ENCODE assay signal across 30 cellular contexts in the genomic region with DNA sequence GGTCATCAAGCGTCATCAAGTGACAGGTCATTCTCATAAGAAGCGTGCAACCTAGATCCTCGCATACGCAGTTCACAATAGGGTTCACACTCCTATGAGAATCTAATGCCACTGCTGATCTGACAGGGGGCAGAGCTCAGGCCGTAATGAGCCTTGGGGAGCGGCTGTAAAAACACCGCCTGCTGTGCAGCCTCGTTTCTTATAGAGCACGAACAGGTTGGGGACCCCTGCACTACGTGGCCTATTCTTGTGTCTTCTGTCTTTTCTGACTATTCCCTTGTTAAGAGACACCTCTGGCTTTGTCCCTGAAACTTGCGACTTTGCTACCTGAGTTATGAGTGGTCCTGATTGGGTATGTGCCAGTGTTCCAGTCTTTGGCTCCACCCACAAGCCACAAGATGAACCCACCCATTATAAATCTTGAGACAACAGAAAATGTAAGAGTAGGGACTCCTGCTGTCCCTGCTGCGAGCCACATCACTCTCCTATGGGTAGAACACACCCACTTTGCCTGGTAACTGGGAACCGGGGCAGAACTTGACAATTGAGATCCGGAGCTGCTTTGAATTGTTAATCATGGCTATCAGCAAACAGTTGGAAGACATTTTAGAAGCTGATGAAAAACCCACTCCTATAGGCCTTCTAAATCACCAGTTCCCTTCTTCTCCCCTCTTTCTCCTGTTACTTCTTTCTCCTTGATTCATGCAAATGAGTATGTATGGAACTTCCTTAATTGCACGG. TPM values are rescaled to one million over a fixed set of nuclear protein-coding genes. Genes with fewer than 3 reads are reported as not detected.
DNase-seq lines count a peak whose midpoint lies in the region; ATAC-seq and TF ChIP-seq lines count a peak whose summit lies in the region.
"Had no signal": no experiment of that assay in that cellular context is flagged by ENCODE, and none has a peak within 500 bp of the region (broad histone marks: within the 10 kb centered on the region; RNA-seq: fewer than 3 reads in every experiment).

No MANE protein-coding gene starts in this region.

- no peak for TF ChIP-seq CTCF in neural crest cell (conservative IDR thresholded peaks at IDR 0.05)
- TF ChIP-seq CTCF in CD8-positive, alpha-beta T cell (IDR thresholded peaks at IDR 0.05), result no peak

- no peak for ATAC-seq in GM21367 (IDR thresholded peaks at IDR 0.05; ENCODE audit: unreplicated experiment)
- ATAC-seq in CD8-positive, alpha-beta T cell, result no peak
- no peak for ATAC-seq in GM21381 (IDR thresholded peaks at IDR 0.05; ENCODE audit: unreplicated experiment)
- ATAC-seq: activated T-cell treated with anti-CD3 and anti-CD28 coated beads, Interleukin-2, amount 50 U/mL, for 4 hours; gastroesophageal sphincter; lower lobe of right lung; mucosa of descending colon; PC-3 had no signal

- H3K4me3 Mint-ChIP-seq in neural crest cell, result peak overlapping the region; percentile 45
- H3K4me3 Mint-ChIP-seq in CD8-positive, alpha-beta T cell, result no peak overlapping the region
- H3K4me3 Mint-ChIP-seq: activated naive CD8-positive, alpha-beta T cell treated with anti-CD3 and anti-CD28 coated beads, Interleukin-2, amount 10 ng/mL, durations not matched to agents 7 days and 5 days; activated T-cell treated with anti-CD3 and anti-CD28 coated beads, Interleukin-2, amount 50 U/mL, for 4 hours; CD4-positive, alpha-beta memory T cell had no signal

- H3K36me3 Mint-ChIP-seq in neural crest cell (ENCODE audit: low read depth), result no peaks in the 10 kb centered on the region
- H3K36me3 Mint-ChIP-seq in CD8-positive, alpha-beta T cell, result no peaks in the 10 kb centered on the region
- H3K36me3 Mint-ChIP-seq: activated naive CD8-positive, alpha-beta T cell treated with anti-CD3 and anti-CD28 coated beads, Interleukin-2, amount 10 ng/mL, durations not matched to agents 7 days and 5 days; CD4-positive, alpha-beta memory T cell had no signal

- peak; percentile 78 to 86 for DNase-seq in NCI-H526 (lab: John Stamatoyannopoulos, UW)
- DNase-seq in iPS DF 6.9 (ENCODE audit: low read depth, low spot score), result peak; percentile 84
- DNase-seq in neural crest cell (ENCODE audit: low read depth, low spot score), result no peak
- DNase-seq in CD8-positive, alpha-beta T cell, result no peak
- DNase-seq in activated T-cell treated with anti-CD3 and anti-CD28 coated beads for 4 hours, result no peak
- DNase-seq: activated CD4-positive, CD25-positive, alpha-beta regulatory T cell; activated gamma-delta T cell treated with Interleukin-2 at 50 U/mL for 16 hours; activated naive CD8-positive, alpha-beta T cell treated with anti-CD3 and anti-CD28 coated beads, Interleukin-2, amount 10 ng/mL, durations not matched to agents 7 days and 5 days; activated T-cell treated with anti-CD3 and anti-CD28 coated beads, Interleukin-2, amount 50 U/mL, for 4 hours; aorta; CD4-positive, alpha-beta memory T cell; HCEC 1CT; IMR-90; lower lobe of right lung; mucosa of descending colon; NCI-H1048; NCI-H187; NCI-H510A treated with DMSO at 0.1 percent for 48 hours; PC-3; sigmoid colon; SK-N-SH; stimulated activated CD4-positive, alpha-beta T cell treated with anti-CD3 and anti-CD28 coated beads, Interleukin-4, amount 100 ng/mL, for 24 hours; tibial artery had no signal

- H3K27me3 ChIP-seq in iPS DF 6.9 (ENCODE audit: control insufficient read depth, insufficient read depth, low read length), result no peaks in the 10 kb centered on the region
- no peaks in the 10 kb centered on the region for H3K27me3 ChIP-seq in CD8-positive, alpha-beta T cell (ENCODE audit: insufficient read depth, low read length)
- H3K27me3 ChIP-seq: sigmoid colon had no signal

- WGBS in iPS DF 6.9 (ENCODE audit: insufficient coverage, insufficient read length), result no CpG with 5 or more reads among the region's 15 CpGs

- CTCF ChIA-PET in CD8-positive, alpha-beta T cell (lab: Charles Lee), result no interaction called here

- H3K27me3 Mint-ChIP-seq in neural crest cell (ENCODE audit: low read depth), result peaks cover 3% of the 10 kb centered on the region
- H3K27me3 Mint-ChIP-seq in CD8-positive, alpha-beta T cell (ENCODE audit: low read depth), result peaks cover 15% of the 10 kb centered on the region

- peak overlapping the region; percentile 13 for H3K27ac Mint-ChIP-seq in neural crest cell (ENCODE audit: unreplicated experiment)
- no peak overlapping the region for H3K27ac Mint-ChIP-seq in CD8-positive, alpha-beta T cell
- H3K27ac Mint-ChIP-seq: activated naive CD8-positive, alpha-beta T cell treated with anti-CD3 and anti-CD28 coated beads, Interleukin-2, amount 10 ng/mL, durations not matched to agents 7 days and 5 days; CD4-positive, alpha-beta memory T cell; nephron had no signal

- H3K4me3 ChIP-seq in iPS DF 6.9 (ENCODE audit: low read length), result no peak overlapping the region
- no peak overlapping the region for H3K4me3 ChIP-seq in CD8-positive, alpha-beta T cell (ENCODE audit: low read depth, low read length)
- H3K4me3 ChIP-seq: gastroesophageal sphincter, hepatocyte, lower lobe of right lung, mucosa of descending colon, prostate gland, sigmoid colon, tibial artery had no signal

- no peaks in the 10 kb centered on the region for H3K9me3 ChIP-seq in ES-I3 (ENCODE audit: control insufficient read depth, insufficient read depth, low read length)
- no peaks in the 10 kb centered on the region for H3K9me3 ChIP-seq in iPS DF 6.9 (ENCODE audit: control insufficient read depth, insufficient read depth, low read length)
- H3K9me3 ChIP-seq in CD8-positive, alpha-beta T cell (ENCODE audit: low read length), result no peaks in the 10 kb centered on the region
- H3K9me3 ChIP-seq: gastroesophageal sphincter, lower lobe of right lung, mucosa of descending colon, prostate gland, sigmoid colon, SK-N-SH, tibial artery had no signal

- intact Hi-C loops in CD8-positive, alpha-beta T cell (cut with DNase I, micrococcal nuclease), result no loop called here

- H3K4me1 Mint-ChIP-seq in neural crest cell, result peaks cover 9% of the 10 kb centered on the region
- no peaks in the 10 kb centered on the region for H3K4me1 Mint-ChIP-seq in CD8-positive, alpha-beta T cell (ENCODE audit: low read depth)
- H3K4me1 Mint-ChIP-seq: activated naive CD8-positive, alpha-beta T cell treated with anti-CD3 and anti-CD28 coated beads, Interleukin-2, amount 10 ng/mL, durations not matched to agents 7 days and 5 days; CD4-positive, alpha-beta memory T cell had no signal

- POLR2A ChIA-PET in CD8-positive, alpha-beta T cell (lab: Charles Lee), result no interaction called here

- no peaks in the 10 kb centered on the region for H3K9me3 Mint-ChIP-seq in neural crest cell
- no peaks in the 10 kb centered on the region for H3K9me3 Mint-ChIP-seq in CD8-positive, alpha-beta T cell
- H3K9me3 Mint-ChIP-seq: activated naive CD8-positive, alpha-beta T cell treated with anti-CD3 and anti-CD28 coated beads, Interleukin-2, amount 10 ng/mL, durations not matched to agents 7 days and 5 days; activated T-cell treated with anti-CD3 and anti-CD28 coated beads, Interleukin-2, amount 50 U/mL, for 4 hours; nephron had no signal

- peak overlapping the region; percentile 57 for H3K27ac ChIP-seq in iPS DF 6.9 (ENCODE audit: low read length)
- no peak overlapping the region for H3K27ac ChIP-seq in CD8-positive, alpha-beta T cell (ENCODE audit: low read depth, low read length)
- H3K27ac ChIP-seq: gastroesophageal sphincter, hepatocyte, lower lobe of right lung, prostate gland, sigmoid colon, tibial artery had no signal

- H3K36me3 ChIP-seq in ES-I3 (ENCODE audit: insufficient read depth, low read length), result no peaks in the 10 kb centered on the region
- no peaks in the 10 kb centered on the region for H3K36me3 ChIP-seq in iPS DF 6.9 (ENCODE audit: control insufficient read depth, insufficient read depth, low read length)
- no peaks in the 10 kb centered on the region for H3K36me3 ChIP-seq in CD8-positive, alpha-beta T cell (ENCODE audit: insufficient read depth, low read length)
- H3K36me3 ChIP-seq: gastroesophageal sphincter, lower lobe of right lung, prostate gland, sigmoid colon, tibial artery had no signal

- peaks cover 21% of the 10 kb centered on the region for H3K4me1 ChIP-seq in ES-I3 (ENCODE audit: insufficient read depth, low read length)
- H3K4me1 ChIP-seq in iPS DF 6.9 (ENCODE audit: control insufficient read depth, insufficient read depth, low read length), result peaks cover 8% of the 10 kb centered on the region
- H3K4me1 ChIP-seq in CD8-positive, alpha-beta T cell (ENCODE audit: insufficient read depth, low read length), result no peaks in the 10 kb centered on the region
- H3K4me1 ChIP-seq: gastroesophageal sphincter, lower lobe of right lung, prostate gland, sigmoid colon, tibial artery had no signal

- peak overlapping the region; percentile 26; the same call in 1 of the 2 replicates for H3K9ac ChIP-seq in ES-I3 (ENCODE audit: low read depth, low read length)
- H3K9ac ChIP-seq: SK-N-SH had no signal

RNA-seq across cellular contexts. Expression of a gene that starts 55.8 kb away (rescaled TPM):
- total RNA-seq in neural crest cell, result 76.6 and 79.7 TPM in 2 replicates
- total RNA-seq in CD8-positive, alpha-beta T cell, result 10 to 100 TPM; 47.9 to 50.5 TPM

Comparison
In these comparisons a context has a peak if more than half of its experiments do, and no peak if none do; other contexts are left out.
1. DNase-seq: peak in NCI-H526 (2 of 2) and iPS DF 6.9 (single experiment); none in neural crest cell (single experiment), CD8-positive, alpha-beta T cell (0 of 7) and activated T-cell treated with anti-CD3 and anti-CD28 coated beads for 4 hours (single experiment).